Comparison of ENCODE assay signal across 8 cellular contexts in the genomic region with DNA sequence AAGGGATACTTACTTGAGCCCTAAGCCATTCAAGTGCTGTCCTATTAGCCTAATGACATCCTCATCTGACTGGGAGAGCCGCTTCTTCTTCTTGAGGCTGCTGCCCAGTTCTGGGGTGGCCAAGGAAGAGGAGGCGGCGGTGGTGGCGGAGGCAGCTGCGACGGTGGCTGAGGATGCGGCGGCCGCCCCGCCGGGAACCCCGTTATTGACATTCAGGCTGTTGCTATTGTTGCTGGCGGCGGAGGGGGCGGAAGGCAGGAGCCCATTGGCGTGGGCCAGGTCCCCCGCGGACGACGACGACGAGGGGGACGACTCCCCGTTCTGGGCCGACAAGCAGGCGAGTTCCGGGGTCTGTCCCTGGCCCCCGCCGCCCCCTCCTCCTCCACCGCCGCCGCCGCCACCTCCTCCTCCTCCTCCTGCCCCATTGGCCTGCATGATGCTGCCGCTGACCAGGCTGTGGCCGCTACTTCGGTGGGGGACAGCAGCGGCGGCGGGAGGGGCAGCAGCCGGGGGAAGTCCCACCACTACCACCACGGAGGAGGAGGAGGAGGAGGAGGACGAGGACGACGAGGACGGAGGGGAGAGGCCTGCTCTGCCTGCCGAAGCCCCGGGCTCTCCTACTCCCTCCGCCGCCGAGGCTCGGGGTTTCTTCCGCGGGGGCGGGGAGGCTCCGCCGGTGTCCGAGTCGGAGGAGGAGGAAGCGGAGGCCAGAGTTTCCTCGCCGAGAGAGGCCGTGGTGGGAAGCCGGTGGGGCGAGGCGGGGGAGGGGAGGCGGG. TPM values are rescaled to one million over a fixed set of nuclear protein-coding genes. Genes with fewer than 3 reads are reported as not detected.
DNase-seq lines count a peak whose midpoint lies in the region; ATAC-seq, FAIRE-seq and TF ChIP-seq lines count a peak whose summit lies in the region.

No MANE protein-coding gene starts in this region.

- H3K9ac ChIP-seq in trophoblast cell (ENCODE audit: low read length): peak overlapping the region; percentile 70

- H3K4me1 ChIP-seq in heart right ventricle (peaks cover 17 to 59% (median 50%) of the 10 kb centered on the region in 9 donors), trophoblast cell (ENCODE audit: control insufficient read depth in 1 of 2, insufficient read depth in 2 of 2, low read length in 2 of 2) (peaks cover 3 to 6% of the 10 kb centered on the region in 2 experiments)

- peak overlapping the region; percentile 89 to 98 (median 97) for H3K27ac ChIP-seq in heart right ventricle
- H3K27ac ChIP-seq in trophoblast cell (ENCODE audit: low read depth, low read length): peak overlapping the region; percentile 5

- TF ChIP-seq POLR2A in GM12892 (IDR thresholded peaks at IDR 0.05; ENCODE audit: low read depth, low read length): no peak

- H3K27me3 ChIP-seq in heart right ventricle (no peaks in the 10 kb centered on the region), trophoblast cell (ENCODE audit: insufficient read depth, low read length) (no peaks in the 10 kb centered on the region)

- no peaks in the 10 kb centered on the region for H3K27me3 Mint-ChIP-seq in activated naive CD8-positive, alpha-beta T cell treated with anti-CD3 and anti-CD28 coated beads, Interleukin-2, amount 10 ng/mL, durations not matched to agents 7 days and 5 days

- peak overlapping the region; percentile 52 for H4K91ac ChIP-seq in trophoblast cell (ENCODE audit: low read depth, low read length)

- no peaks in the 10 kb centered on the region for H3K9me3 Mint-ChIP-seq in activated naive CD8-positive, alpha-beta T cell treated with anti-CD3 and anti-CD28 coated beads, Interleukin-2, amount 10 ng/mL, durations not matched to agents 7 days and 5 days

- peak overlapping the region; percentile 77 for H3K14ac ChIP-seq in trophoblast cell (ENCODE audit: low read length)

- H4K12ac ChIP-seq in trophoblast cell (ENCODE audit: low read depth, low read length): peak overlapping the region; percentile 35

- peak overlapping the region; percentile 59 for H3K27ac Mint-ChIP-seq in activated naive CD8-positive, alpha-beta T cell treated with anti-CD3 and anti-CD28 coated beads, Interleukin-2, amount 10 ng/mL, durations not matched to agents 7 days and 5 days

- peak overlapping the region; percentile 28 for H2BK120ac ChIP-seq in trophoblast cell (ENCODE audit: insufficient read depth, low read length, poor library complexity)

- WGBS in heart right ventricle, 2 donors: 0% methylated on average over 37 to 63 of the region's 66 CpGs
- WGBS in trophoblast cell (ENCODE audit: extremely low coverage, insufficient coverage, insufficient read length): no CpG with 5 or more reads among the region's 66 CpGs

- H3K4me2 ChIP-seq in trophoblast cell (ENCODE audit: low read length): peak overlapping the region; percentile 93

- H3K36me3 Mint-ChIP-seq in activated naive CD8-positive, alpha-beta T cell treated with anti-CD3 and anti-CD28 coated beads, Interleukin-2, amount 10 ng/mL, durations not matched to agents 7 days and 5 days: peaks cover 14% of the 10 kb centered on the region

- peaks cover 13% of the 10 kb centered on the region for H3K79me2 ChIP-seq in trophoblast cell (ENCODE audit: control insufficient read depth, insufficient read depth, low read length, poor library complexity)

- H3K9me3 ChIP-seq in heart right ventricle (no peaks in the 10 kb centered on the region), trophoblast cell (ENCODE audit: insufficient read depth, low read depth, low read length) (peaks cover 2% of the 10 kb centered on the region)

- no peak overlapping the region for H3K23ac ChIP-seq in trophoblast cell (ENCODE audit: low read length)

- peak overlapping the region; percentile 65 for H2BK5ac ChIP-seq in trophoblast cell (ENCODE audit: low read depth, low read length, poor library complexity)

- no peak for TF ChIP-seq CTCF in heart right ventricle (IDR thresholded peaks at IDR 0.05)

- H3K4ac ChIP-seq in trophoblast cell (ENCODE audit: low read depth, low read length): peak overlapping the region; percentile 97

- peak overlapping the region; percentile 26 for H2AFZ ChIP-seq in trophoblast cell (ENCODE audit: insufficient read depth, low read length, poor library complexity)

- peak; percentile 11 for ATAC-seq in activated naive CD8-positive, alpha-beta T cell treated with anti-CD3 and anti-CD28 coated beads, Interleukin-2, amount 10 ng/mL, durations not matched to agents 7 days and 5 days (ENCODE audit: low read depth)
- ATAC-seq in heart right ventricle: peak; percentile 32 to 72 (median 44)

- peak overlapping the region; percentile 90 for H3K18ac ChIP-seq in trophoblast cell (ENCODE audit: low read length)

- intact Hi-C loops in heart right ventricle (cut with DNase I): loop anchor here in 1 of 10 donors (5.0 to 10.0 kb wide), 2 partner anchors 47 to 249 kb away; a partner anchor contains a TSS

- POLR2A ChIA-PET in activated naive CD8-positive, alpha-beta T cell treated with anti-CD3 and anti-CD28 coated beads, Interleukin-2, amount 10 ng/mL, durations not matched to agents 7 days and 5 days (lab: Charles Lee): interaction anchor here (0.9 to 3.9 kb wide), 11 partner anchors 9 to 320 kb away, joined by 3 to 17 read pairs (median 3); a partner anchor contains a TSS

- H3K79me1 ChIP-seq in trophoblast cell (ENCODE audit: low read length): peaks cover 8% of the 10 kb centered on the region

- FAIRE-seq in GM12892 (lab: Jason Lieb, UNC): no peak

- H2BK12ac ChIP-seq in trophoblast cell (ENCODE audit: low read length): no peak overlapping the region

- DNase-seq in NCI-H748 (lab: John Stamatoyannopoulos, UW; ENCODE audit: unreplicated experiment) (peak; percentile 48), NCI-H748 treated with DMSO at 0.1 percent for 48 hours (lab: John Stamatoyannopoulos, UW) (no peak), RKO (ENCODE audit: low spot score) (peak; percentile 39), heart right ventricle (peak; percentile 44 to 48), trophoblast cell (peak in 1 of 2 donors; percentile 29), GOT3 (lab: John Stamatoyannopoulos, UW) (no peak), GM12892 (ENCODE audit: insufficient read length) (no peak)
- DNase-seq in activated naive CD8-positive, alpha-beta T cell treated with anti-CD3 and anti-CD28 coated beads, Interleukin-2, amount 10 ng/mL, durations not matched to agents 7 days and 5 days: peak; percentile 67

- H3K4me3 Mint-ChIP-seq in activated naive CD8-positive, alpha-beta T cell treated with anti-CD3 and anti-CD28 coated beads, Interleukin-2, amount 10 ng/mL, durations not matched to agents 7 days and 5 days: peak overlapping the region; percentile 82

- peak overlapping the region; percentile 42 for H2AK5ac ChIP-seq in trophoblast cell (ENCODE audit: low read length)

- H3K4me3 ChIP-seq in heart right ventricle (peak overlapping the region; percentile 84 to 97 (median 88)), trophoblast cell (ENCODE audit: low read depth, low read length) (peak overlapping the region; percentile 99)

- peaks cover 45% of the 10 kb centered on the region for H3K4me1 Mint-ChIP-seq in activated naive CD8-positive, alpha-beta T cell treated with anti-CD3 and anti-CD28 coated beads, Interleukin-2, amount 10 ng/mL, durations not matched to agents 7 days and 5 days

- peak overlapping the region; percentile 64 for H4K8ac ChIP-seq in trophoblast cell (ENCODE audit: low read depth, low read length)

- H3K36me3 ChIP-seq in heart right ventricle (peaks cover 0 to 25% (median 0%) of the 10 kb centered on the region in 9 donors), trophoblast cell (ENCODE audit: control insufficient read depth in 1 of 2, insufficient read depth in 2 of 2, low read length in 2 of 2) (peaks cover 2% of the 10 kb centered on the region in 2 experiments)

RNA-seq across cellular contexts. Expression of a gene that starts 0.7 kb away (rescaled TPM):
- total RNA-seq in activated naive CD8-positive, alpha-beta T cell treated with anti-CD3 and anti-CD28 coated beads, Interleukin-2, amount 10 ng/mL, durations not matched to agents 7 days and 5 days: 10 to 100 TPM; 90.2 to 92.0 TPM
- 10 to 100 TPM; 58.9 to 81.3 (median 71.8) TPM for total RNA-seq in heart right ventricle
- 10 to 100 TPM; 15.8 to 22.5 TPM for polyA plus RNA-seq in heart right ventricle
- 90.2 and 90.5 TPM in 2 replicates for polyA plus RNA-seq in trophoblast cell (2013)
- polyA plus RNA-seq in GM12892 (2012; ENCODE audit: missing spikeins): 50.6 TPM

Comparison
In these comparisons a context has a peak if more than half of its experiments do, and no peak if none do; other contexts are left out.
1. DNase-seq: peak in NCI-H748 (single experiment), RKO (single experiment), activated naive CD8-positive, alpha-beta T cell treated with anti-CD3 and anti-CD28 coated beads, Interleukin-2, amount 10 ng/mL, durations not matched to agents 7 days and 5 days (single experiment) and heart right ventricle (2 of 2); none in NCI-H748 treated with DMSO at 0.1 percent for 48 hours (single experiment), GOT3 (single experiment) and GM12892 (single experiment).